In genomic region chr3:31581660-31582059, GRCh38 we compare ENCODE assay signal across 21 cellular contexts. TPM values are rescaled to one million over a fixed set of nuclear protein-coding genes. Genes with fewer than 3 reads are reported as not detected.
DNase-seq lines count a peak whose midpoint lies in the region; ATAC-seq and TF ChIP-seq lines count a peak whose summit lies in the region.
"Had no signal": no experiment of that assay in that cellular context is flagged by ENCODE, and none has a peak within 500 bp of the region (broad histone marks: within the 10 kb centered on the region; RNA-seq: fewer than 3 reads in every experiment).

No MANE protein-coding gene starts in this region.

- TF ChIP-seq CTCF in IMR-90 (conservative IDR thresholded peaks at IDR 0.05; ENCODE audit: low read depth, low read length) (no peak), psoas muscle (IDR thresholded peaks at IDR 0.05) (no peak)

- peak overlapping the region; percentile 81 for H3K27ac Mint-ChIP-seq in activated naive CD4-positive, alpha-beta T cell treated with anti-CD3 and anti-CD28 coated beads, Interleukin-2, amount 50 U/mL, for 24 hours
- H3K27ac Mint-ChIP-seq in activated naive CD4-positive, alpha-beta T cell treated with anti-CD3 and anti-CD28 coated beads, Interleukin-2, amount 10 ng/mL, durations not matched to agents 7 days and 5 days, result no peak overlapping the region
- H3K27ac Mint-ChIP-seq: activated T-helper 1 cell treated with anti-CD3 and anti-CD28 coated beads, Interleukin-12 subunit alpha, Interleukin-12 subunit beta, Interleukin-2, Interleukin-4 antibody, amounts not matched to agents 30 ng/mL and 10 ng/mL and 1 ng/mL, durations not matched to agents 14 hours and 24 hours and 36 hours; memory B cell; neural progenitor cell had no signal

- no peak overlapping the region for H3K23ac ChIP-seq in IMR-90 (ENCODE audit: low read depth, low read length)

- no TSS peak for BruUV-seq in IMR-90 (replicated peaks; lab: Mats Ljungman, UMichigan)

- no peaks in the 10 kb centered on the region for H3K9me3 ChIP-seq in IMR-90 (ENCODE audit: control insufficient read depth, insufficient read depth, low read length)
- no peaks in the 10 kb centered on the region for H3K9me3 ChIP-seq in psoas muscle
- H3K9me3 ChIP-seq: colonic mucosa, SK-N-SH had no signal

- no peak overlapping the region for H3K4me3 ChIP-seq in IMR-90 (ENCODE audit: insufficient read depth, low read depth, low read length)
- H3K4me3 ChIP-seq in psoas muscle, result peak overlapping the region; percentile 13
- H3K4me3 ChIP-seq: colonic mucosa, neural progenitor cell had no signal

- H3K27me3 ChIP-seq in IMR-90 (ENCODE audit: control insufficient read depth, insufficient read depth, low read length) (no peaks in the 10 kb centered on the region), psoas muscle (ENCODE audit: insufficient read depth in 3 of 3, low read length in 2 of 3) (no peaks in the 10 kb centered on the region)
- H3K27me3 ChIP-seq: colonic mucosa, neural progenitor cell had no signal

- H2AFZ ChIP-seq in IMR-90 (replicated peaks; ENCODE audit: low read length, poor library complexity), result no peak overlapping the region
- H2AFZ ChIP-seq: neural progenitor cell had no signal

- no peak overlapping the region for H3K18ac ChIP-seq in IMR-90 (ENCODE audit: low read depth, low read length)

- POLR2A ChIA-PET in IMR-90 (lab: Charles Lee; ENCODE audit: unreplicated experiment), result no interaction called here

- H2BK20ac ChIP-seq in IMR-90 (ENCODE audit: low read depth, low read length), result no peak overlapping the region

- H3K4me1 Mint-ChIP-seq in activated naive CD4-positive, alpha-beta T cell treated with anti-CD3 and anti-CD28 coated beads, Interleukin-2, amount 50 U/mL, for 24 hours, result peaks cover 61% of the 10 kb centered on the region
- peaks cover 44% of the 10 kb centered on the region for H3K4me1 Mint-ChIP-seq in activated naive CD4-positive, alpha-beta T cell treated with anti-CD3 and anti-CD28 coated beads, Interleukin-2, amount 10 ng/mL, durations not matched to agents 7 days and 5 days
- H3K4me1 Mint-ChIP-seq: neural progenitor cell had no signal

- H3K27me3 Mint-ChIP-seq in activated naive CD4-positive, alpha-beta T cell treated with anti-CD3 and anti-CD28 coated beads, Interleukin-2, amount 50 U/mL, for 24 hours, result no peaks in the 10 kb centered on the region
- H3K27me3 Mint-ChIP-seq in activated naive CD4-positive, alpha-beta T cell treated with anti-CD3 and anti-CD28 coated beads, Interleukin-2, amount 10 ng/mL, durations not matched to agents 7 days and 5 days, result no peaks in the 10 kb centered on the region
- H3K27me3 Mint-ChIP-seq: memory B cell had no signal

- in situ Hi-C loops in IMR-90 (cut with MboI; ENCODE audit: low sequenced_read_pairs), result no loop called here

- intact Hi-C loops in IMR-90 (cut with micrococcal nuclease), result no loop called here
- intact Hi-C loops in psoas muscle (cut with DNase I), result loop anchor here in 1 of 2 donors (5.0 kb wide), 1 partner anchor 56 kb away; no protein-coding TSS in a partner anchor

- H3K36me3 ChIP-seq in IMR-90 (ENCODE audit: control insufficient read depth, insufficient read depth, low read length) (peaks cover 1% of the 10 kb centered on the region; the same call in 1 of the 2 replicates), psoas muscle (ENCODE audit: insufficient read depth in 1 of 2, low read depth in 1 of 2) (peaks cover 0 to 4% of the 10 kb centered on the region in 2 donors)
- H3K36me3 ChIP-seq: colonic mucosa had no signal

- H3K79me1 ChIP-seq in IMR-90 (ENCODE audit: low read depth in 1 of 2, low read length in 2 of 2), result peaks cover 5 to 10% of the 10 kb centered on the region in 2 experiments

- H3K4me2 ChIP-seq in IMR-90 (ENCODE audit: low read depth, low read length), result no peak overlapping the region; the same call in 1 of the 2 replicates
- H3K4me2 ChIP-seq: neural progenitor cell, SK-N-SH had no signal

- H2BK15ac ChIP-seq in IMR-90 (ENCODE audit: low read depth, low read length), result no peak overlapping the region

- H3K56ac ChIP-seq in IMR-90 (ENCODE audit: extremely low read depth, insufficient read depth, low read length), result no peak overlapping the region

- no peak for TF ChIP-seq POLR2A in IMR-90 (IDR thresholded peaks at IDR 0.05; ENCODE audit: low read depth, low read length)

- H3K27ac ChIP-seq in IMR-90 (ENCODE audit: insufficient read depth, low read length) (no peak overlapping the region), psoas muscle (peak overlapping the region; percentile 91)
- H3K27ac ChIP-seq: colonic mucosa, neural progenitor cell had no signal

- H2BK120ac ChIP-seq in IMR-90 (ENCODE audit: low read depth, low read length), result no peak overlapping the region

- dilution Hi-C loops in IMR-90 (cut with HindIII; ENCODE audit: low sequenced_read_pairs, unreplicated experiment), result no loop called here

- H3K4me1 ChIP-seq in IMR-90 (ENCODE audit: control insufficient read depth, insufficient read depth, low read length) (no peaks in the 10 kb centered on the region), psoas muscle (peaks cover 29% of the 10 kb centered on the region)
- H3K4me1 ChIP-seq: colonic mucosa, neural progenitor cell had no signal

- no peak overlapping the region for H2AK5ac ChIP-seq in IMR-90 (ENCODE audit: low read depth, low read length)

- TF ChIP-seq RAD21 in IMR-90 (IDR thresholded peaks at IDR 0.05; ENCODE audit: low read length), result no peak

- H3K9me3 Mint-ChIP-seq in activated naive CD4-positive, alpha-beta T cell treated with anti-CD3 and anti-CD28 coated beads, Interleukin-2, amount 50 U/mL, for 24 hours, result peaks cover 8% of the 10 kb centered on the region
- no peaks in the 10 kb centered on the region for H3K9me3 Mint-ChIP-seq in activated naive CD4-positive, alpha-beta T cell treated with anti-CD3 and anti-CD28 coated beads, Interleukin-2, amount 10 ng/mL, durations not matched to agents 7 days and 5 days

- H4K8ac ChIP-seq in IMR-90 (ENCODE audit: low read depth in 2 of 2, low read length in 2 of 2), result no peak overlapping the region

- H4K91ac ChIP-seq in IMR-90 (ENCODE audit: insufficient read depth, low read depth, low read length), result no peak overlapping the region

- peak overlapping the region; percentile 39 for H3K4me3 Mint-ChIP-seq in activated naive CD4-positive, alpha-beta T cell treated with anti-CD3 and anti-CD28 coated beads, Interleukin-2, amount 50 U/mL, for 24 hours
- H3K4me3 Mint-ChIP-seq in activated naive CD4-positive, alpha-beta T cell treated with anti-CD3 and anti-CD28 coated beads, Interleukin-2, amount 10 ng/mL, durations not matched to agents 7 days and 5 days, result no peak overlapping the region
- H3K4me3 Mint-ChIP-seq: activated T-helper 1 cell treated with anti-CD3 and anti-CD28 coated beads, Interleukin-12 subunit alpha, Interleukin-12 subunit beta, Interleukin-2, Interleukin-4 antibody, amounts not matched to agents 30 ng/mL and 10 ng/mL and 1 ng/mL, durations not matched to agents 14 hours and 24 hours and 36 hours; memory B cell; neural progenitor cell had no signal

- no peak overlapping the region for H4K5ac ChIP-seq in IMR-90 (ENCODE audit: low read depth, low read length)

- CTCF ChIA-PET in activated naive CD4-positive, alpha-beta T cell treated with anti-CD3 and anti-CD28 coated beads, Interleukin-2, amount 10 ng/mL, durations not matched to agents 7 days and 5 days (lab: Charles Lee), result no interaction called here
- CTCF ChIA-PET in IMR-90 (lab: Yijun Ruan, JAX), result no interaction called here

- H3K9ac ChIP-seq in IMR-90 (ENCODE audit: low read depth, low read length), result no peak overlapping the region
- H3K9ac ChIP-seq: neural progenitor cell, SK-N-SH had no signal

- no peak overlapping the region for H2BK5ac ChIP-seq in IMR-90 (ENCODE audit: low read depth, low read length, poor library complexity, severe bottlenecking)

- no peak overlapping the region for H2AK9ac ChIP-seq in IMR-90 (replicated peaks; ENCODE audit: low read depth, low read length, poor library complexity)

- peaks cover 49% of the 10 kb centered on the region for H3K36me3 Mint-ChIP-seq in activated naive CD4-positive, alpha-beta T cell treated with anti-CD3 and anti-CD28 coated beads, Interleukin-2, amount 50 U/mL, for 24 hours
- peaks cover 76% of the 10 kb centered on the region for H3K36me3 Mint-ChIP-seq in activated naive CD4-positive, alpha-beta T cell treated with anti-CD3 and anti-CD28 coated beads, Interleukin-2, amount 10 ng/mL, durations not matched to agents 7 days and 5 days

- ATAC-seq in IMR-90 (ENCODE audit: low read depth) (no peak), psoas muscle (peak in 1 of 4 donors; percentile 33), SK-N-SH treated with all-trans-retinoic acid at 6 μM for 48 hours (no peak)
- ATAC-seq: PC-3 had no signal

- DNase-seq in activated naive CD4-positive, alpha-beta T cell treated with anti-CD3 and anti-CD28 coated beads, Interleukin-2, amount 10 ng/mL, durations not matched to agents 7 days and 5 days, result no peak
- DNase-seq in IMR-90, result peak; percentile 39
- DNase-seq in amniotic epithelial cell (ENCODE audit: low read depth), result peak; percentile 9
- DNase-seq in psoas muscle, result no peak
- no peak for DNase-seq in hepatic stellate cell (ENCODE audit: low spot score)
- no peak for DNase-seq in NCI-H774 (lab: John Stamatoyannopoulos, UW)
- DNase-seq: anterior cingulate cortex, colonic mucosa, GDM1, H7, islet precursor cell, NCI-H2029, NCI-H510A treated with DMSO at 0.1 percent for 48 hours, PC-3, retina, SK-N-SH had no signal

- no peak overlapping the region for H3K4ac ChIP-seq in IMR-90 (ENCODE audit: low read depth, low read length)

- WGBS in IMR-90 (ENCODE audit: extremely low coverage in 2 of 2, insufficient read length in 1 of 2), 2 experiments, result no CpG with 5 or more reads among the region's 2 CpGs
- WGBS in psoas muscle, 3 donors, result 58 to 69% (median 63%) methylated on average over 2 of the region's 2 CpGs

- H3K9me1 ChIP-seq in IMR-90 (ENCODE audit: insufficient read depth, low read length), result no peaks in the 10 kb centered on the region

- no peaks in the 10 kb centered on the region for H4K20me1 ChIP-seq in IMR-90 (ENCODE audit: insufficient read depth, low read length)

- H3K14ac ChIP-seq in IMR-90 (replicated peaks; ENCODE audit: low read depth, low read length), result no peak overlapping the region

TF ChIP-seq in IMR-90, 13 proteins besides CTCF, POLR2A, EP300 and RAD21:
- TF ChIP-seq NFE2L2 (IDR thresholded peaks at IDR 0.05; ENCODE audit: low read depth, low read length) (no peak), FOS (IDR thresholded peaks at IDR 0.05; ENCODE audit: low read depth, low read length) (no peak), MXI1 (IDR thresholded peaks at IDR 0.05; ENCODE audit: borderline replicate concordance, low read depth, low read length) (no peak)
TF ChIP-seq in IMR-90: peak in this region for 0.

RNA-seq across cellular contexts. Expression of gene STT3B, which starts 48.9 kb away (rescaled TPM):
- total RNA-seq in IMR-90 (2012; rRNA removed) (86.4 and 143 TPM in 2 replicates), psoas muscle (10 to 100 TPM; 56.6 to 95.5 (median 60.6) TPM)
- polyA plus RNA-seq in IMR-90 (2012; rRNA removed) (35.6 and 45.5 TPM in 2 replicates), psoas muscle (10 to 100 TPM; 33.8 to 61.3 (median 36.4) TPM)
- polyA plus RNA-seq in IMR-90 (2012; cell fraction: cytosol; rRNA removed), result 7.7 and 10.9 TPM in 2 replicates
- 9.2 and 32.2 TPM in 2 replicates for polyA plus RNA-seq in IMR-90 (2012; cell fraction: nucleus; rRNA removed; ENCODE audit: low replicate concordance)

Comparison
In these comparisons a context has a peak if more than half of its experiments do, and no peak if none do; other contexts are left out.
1. DNase-seq: peak in IMR-90 (single experiment) and amniotic epithelial cell (single experiment); none in activated naive CD4-positive, alpha-beta T cell treated with anti-CD3 and anti-CD28 coated beads, Interleukin-2, amount 10 ng/mL, durations not matched to agents 7 days and 5 days (single experiment), psoas muscle (0 of 2), hepatic stellate cell (single experiment) and NCI-H774 (single experiment).